Comparison of ENCODE assay signal across 8 cellular contexts in the genomic region with DNA sequence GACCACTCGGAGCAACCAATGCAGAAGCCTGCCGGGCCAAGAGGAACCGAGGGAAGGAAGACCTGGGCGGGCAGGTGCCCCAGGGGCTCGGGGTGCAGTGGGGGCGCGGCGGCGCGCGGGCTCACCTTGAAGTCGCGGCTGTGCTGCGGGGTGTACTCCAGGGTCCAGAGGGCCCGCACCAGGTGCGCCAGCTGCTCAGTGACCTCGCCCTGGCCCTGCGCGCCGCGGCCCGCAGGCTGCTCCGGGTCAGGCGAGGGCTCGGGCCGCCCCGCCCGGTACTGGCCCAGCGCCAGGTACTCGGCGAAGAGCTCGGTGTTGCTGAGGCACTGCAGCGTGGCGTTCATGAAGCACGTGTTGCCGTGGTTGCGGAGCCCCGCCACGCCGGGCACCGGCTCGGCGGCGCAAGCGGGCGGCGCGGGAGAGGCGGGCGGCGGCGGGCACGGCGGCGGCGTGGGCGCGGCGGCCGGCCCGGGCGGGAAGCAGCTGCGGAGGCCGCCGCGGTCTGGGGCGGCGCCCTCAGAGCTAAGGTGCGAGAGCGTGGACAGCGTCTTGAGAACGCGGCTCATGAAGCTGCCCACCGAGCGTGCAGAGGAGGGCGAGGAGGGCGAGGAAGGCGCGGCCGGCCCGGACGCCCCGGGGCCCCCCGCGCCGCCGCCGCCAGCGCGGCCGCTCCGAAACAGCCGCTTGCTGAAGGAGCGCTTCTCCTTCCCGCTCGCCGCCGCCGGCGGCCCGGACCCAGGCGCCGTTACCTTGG. TPM values are rescaled to one million over a fixed set of nuclear protein-coding genes. Genes with fewer than 3 reads are reported as not detected.
DNase-seq lines count a peak whose midpoint lies in the region; ATAC-seq and TF ChIP-seq lines count a peak whose summit lies in the region.

No MANE protein-coding gene starts in this region.

- peaks cover 13% of the 10 kb centered on the region for H3K4me1 ChIP-seq in mucosa of stomach (ENCODE audit: control insufficient read depth, insufficient read depth, low read length)

- ATAC-seq in HG02938 (IDR thresholded peaks at IDR 0.05; ENCODE audit: unreplicated experiment): peak; percentile 33

- H3K36me3 ChIP-seq in mucosa of stomach (ENCODE audit: control insufficient read depth, insufficient read depth, low read length): no peaks in the 10 kb centered on the region

- no peak for TF ChIP-seq CTCF in epithelial cell of proximal tubule (conservative IDR thresholded peaks at IDR 0.05; ENCODE audit: low read depth, low read length)

- DNase-seq in NCI-H2081 (lab: John Stamatoyannopoulos, UW) (peak; percentile 19 to 53), NCI-H2081 treated with DMSO at 0.1 percent for 48 hours (lab: John Stamatoyannopoulos, UW) (no peak), NCI-H345 treated with DMSO at 0.1 percent for 48 hours (lab: John Stamatoyannopoulos, UW; ENCODE audit: unreplicated experiment) (peak; percentile 9), activated T-cell treated with anti-CD3 and anti-CD28 coated beads for 24 hours (ENCODE audit: low read depth) (peak; percentile 28), epithelial cell of proximal tubule (ENCODE audit: low read depth) (no peak)
- DNase-seq in stimulated activated CD8-positive, alpha-beta memory T cell treated with anti-CD3 and anti-CD28 coated beads, Interleukin-7, amount 100 ng/mL, for 48 hours (ENCODE audit: extremely low read depth in 1 of 2, low read depth in 1 of 2): peak; percentile 5 to 11

- H3K4me3 ChIP-seq in epithelial cell of proximal tubule (ENCODE audit: low read depth, low read length): peak overlapping the region; percentile 63
- H3K4me3 ChIP-seq in mucosa of stomach (ENCODE audit: low read length): peak overlapping the region; percentile 44

- peak overlapping the region; percentile 38 for H3K9ac ChIP-seq in mucosa of stomach (ENCODE audit: low read length)

- no peaks in the 10 kb centered on the region for H3K9me3 ChIP-seq in mucosa of stomach (ENCODE audit: control insufficient read depth, low read length)

- no peaks in the 10 kb centered on the region for H3K27me3 ChIP-seq in mucosa of stomach (ENCODE audit: control insufficient read depth, insufficient read depth, low read length)

RNA-seq across cellular contexts. Expression of gene USP31, which starts 0.6 kb away (rescaled TPM):
- total RNA-seq in epithelial cell of proximal tubule: 10.6 and 11.8 TPM in 2 replicates

RNA-seq across cellular contexts. Expression of gene SCNN1G, which starts 33.9 kb away (rescaled TPM):
- 0.07 and 0.17 TPM in 2 replicates for total RNA-seq in epithelial cell of proximal tubule

Comparison
In these comparisons a context has a peak if more than half of its experiments do, and no peak if none do; other contexts are left out.
1. DNase-seq: peak in NCI-H2081 (2 of 2), NCI-H345 treated with DMSO at 0.1 percent for 48 hours (single experiment), activated T-cell treated with anti-CD3 and anti-CD28 coated beads for 24 hours (single experiment) and stimulated activated CD8-positive, alpha-beta memory T cell treated with anti-CD3 and anti-CD28 coated beads, Interleukin-7, amount 100 ng/mL, for 48 hours (2 of 2); none in NCI-H2081 treated with DMSO at 0.1 percent for 48 hours (single experiment) and epithelial cell of proximal tubule (single experiment).